23 cellular contexts compared by ENCODE assay signal in the genomic region with DNA sequence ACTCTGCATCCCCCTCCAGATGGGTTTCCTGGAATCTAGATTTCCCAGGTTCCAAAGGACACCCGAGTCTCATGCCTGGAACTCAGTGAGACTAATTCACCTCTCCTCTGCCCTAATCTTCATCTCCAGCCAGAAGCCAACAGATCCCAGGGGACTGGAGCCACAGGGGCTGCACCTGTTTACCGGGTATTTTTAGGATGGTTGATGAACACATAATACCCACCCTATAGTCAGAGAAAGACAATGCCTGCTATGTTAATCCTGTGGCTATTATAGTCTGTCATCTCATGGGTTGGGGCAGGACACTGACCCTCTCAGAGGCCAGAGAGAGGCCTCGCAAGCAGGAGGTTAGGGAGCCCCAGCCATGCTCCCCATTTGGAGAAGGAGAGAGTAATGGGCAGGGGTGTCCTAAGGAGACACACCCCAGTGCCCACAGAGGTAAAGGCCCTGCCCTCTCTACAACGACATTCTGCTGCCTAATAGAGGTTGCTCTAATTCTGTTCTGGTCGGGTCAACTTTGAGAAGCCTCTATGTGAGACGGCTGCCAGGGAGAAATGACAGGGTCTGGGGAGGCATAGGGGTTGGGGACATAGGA. TPM values are rescaled to one million over a fixed set of nuclear protein-coding genes. Genes with fewer than 3 reads are reported as not detected.
"Had no signal": no experiment of that assay in that cellular context is flagged by ENCODE, and none has a peak within 500 bp of the region (broad histone marks: within the 10 kb centered on the region; RNA-seq: fewer than 3 reads in every experiment).

No MANE protein-coding gene starts in this region.

- DNase-seq: activated B cell treated with CpG ODN at 0.5 μM for 24 hours; activated CD4-positive, alpha-beta T cell treated with anti-CD3 and anti-CD28 coated beads, Interleukin-2, amount 10 ng/mL, durations not matched to agents 24 days and 14 days; activated CD8-positive, alpha-beta memory T cell treated with anti-CD3 and anti-CD28 coated beads, Interleukin-2, amount 50 U/mL, for 4 hours; activated CD8-positive, alpha-beta T cell treated with anti-CD3 and anti-CD28 coated beads, Interleukin-2, amount 10 ng/mL, durations not matched to agents 7 days and 5 days; activated gamma-delta T cell treated with Interleukin-2 at 50 U/mL for 16 hours; activated naive CD8-positive, alpha-beta T cell treated with anti-CD3 and anti-CD28 coated beads for 36 hours; activated T-cell treated with anti-CD3 and anti-CD28 coated beads, Interleukin-2, amount 50 U/mL, for 48 hours; amygdala; brain microvascular endothelial cell; effector memory CD4-positive, alpha-beta T cell; foreskin melanocyte; heart left ventricle; left cardiac atrium; lower lobe of right lung; pancreas; stimulated activated CD4-positive, alpha-beta T cell treated with anti-CD3 and anti-CD28 coated beads, Interleukin-2, amount 100 ng/mL, for 48 hours; thyroid gland; uterus had no signal

- H3K27me3 ChIP-seq: brain microvascular endothelial cell, heart left ventricle, pancreas, thyroid gland, uterus had no signal

- H3K27ac ChIP-seq: brain microvascular endothelial cell, heart left ventricle, lower lobe of right lung, pancreas, thyroid gland, uterus had no signal

- H3K9me3 Mint-ChIP-seq: activated B cell treated with CpG ODN at 0.5 μM for 24 hours; activated CD4-positive, alpha-beta T cell treated with anti-CD3 and anti-CD28 coated beads, Interleukin-2, amount 10 ng/mL, durations not matched to agents 24 days and 14 days; activated naive CD8-positive, alpha-beta T cell treated with anti-CD3 and anti-CD28 coated beads for 36 hours; dendritic cell treated with granulocyte-macrophage colony-stimulating factor and Interleukin-4, amounts not matched to agents 40 ng/mL and 50 ng/mL, for 4 days; stimulated activated memory B cell treated with anti-CD40 and anti-IgM and Interleukin-4, amounts not matched to agents 10 μg/mL and 1 μg/mL and 100 μg/mL, for 72 hours had no signal

- H3K27me3 Mint-ChIP-seq: activated naive CD8-positive, alpha-beta T cell treated with anti-CD3 and anti-CD28 coated beads for 36 hours had no signal

- H3K4me1 Mint-ChIP-seq: activated B cell treated with CpG ODN at 0.5 μM for 24 hours; activated CD4-positive, alpha-beta T cell treated with anti-CD3 and anti-CD28 coated beads, Interleukin-2, amount 10 ng/mL, durations not matched to agents 24 days and 14 days; activated naive CD8-positive, alpha-beta T cell treated with anti-CD3 and anti-CD28 coated beads for 36 hours; stimulated activated memory B cell treated with anti-CD40 and anti-IgM and Interleukin-4, amounts not matched to agents 10 μg/mL and 1 μg/mL and 100 μg/mL, for 72 hours had no signal

- H3K36me3 Mint-ChIP-seq: activated naive CD8-positive, alpha-beta T cell treated with anti-CD3 and anti-CD28 coated beads for 36 hours; stimulated activated memory B cell treated with anti-CD40 and anti-IgM and Interleukin-4, amounts not matched to agents 10 μg/mL and 1 μg/mL and 100 μg/mL, for 72 hours had no signal

- H3K4me3 ChIP-seq: heart left ventricle, lower lobe of right lung, pancreas, thyroid gland, uterus had no signal

- ATAC-seq: activated CD8-positive, alpha-beta T cell treated with anti-CD3 and anti-CD28 coated beads, Interleukin-2, amount 10 ng/mL, durations not matched to agents 7 days and 5 days; heart left ventricle; lower lobe of right lung; pancreas; stimulated activated memory B cell treated with anti-CD40 and anti-IgM and Interleukin-4, amounts not matched to agents 10 μg/mL and 1 μg/mL and 100 μg/mL, for 72 hours had no signal

- H3K36me3 ChIP-seq: brain microvascular endothelial cell, heart left ventricle, lower lobe of right lung, pancreas, thyroid gland, uterus had no signal

- H3K4me3 Mint-ChIP-seq: activated B cell treated with CpG ODN at 0.5 μM for 24 hours; activated CD4-positive, alpha-beta T cell treated with anti-CD3 and anti-CD28 coated beads, Interleukin-2, amount 10 ng/mL, durations not matched to agents 24 days and 14 days; activated CD8-positive, alpha-beta T cell treated with anti-CD3 and anti-CD28 coated beads, Interleukin-2, amount 10 ng/mL, durations not matched to agents 7 days and 5 days; activated naive CD8-positive, alpha-beta T cell treated with anti-CD3 and anti-CD28 coated beads for 36 hours; dendritic cell treated with granulocyte-macrophage colony-stimulating factor and Interleukin-4, amounts not matched to agents 40 ng/mL and 50 ng/mL, for 4 days; stimulated activated memory B cell treated with anti-CD40 and anti-IgM and Interleukin-4, amounts not matched to agents 10 μg/mL and 1 μg/mL and 100 μg/mL, for 72 hours had no signal

- H3K4me1 ChIP-seq: lower lobe of right lung, pancreas, thyroid gland, uterus had no signal

- H3K27ac Mint-ChIP-seq: activated B cell treated with CpG ODN at 0.5 μM for 24 hours; activated CD4-positive, alpha-beta T cell treated with anti-CD3 and anti-CD28 coated beads, Interleukin-2, amount 10 ng/mL, durations not matched to agents 24 days and 14 days; activated CD8-positive, alpha-beta T cell treated with anti-CD3 and anti-CD28 coated beads, Interleukin-2, amount 10 ng/mL, durations not matched to agents 7 days and 5 days; activated naive CD8-positive, alpha-beta T cell treated with anti-CD3 and anti-CD28 coated beads for 36 hours; dendritic cell treated with granulocyte-macrophage colony-stimulating factor and Interleukin-4, amounts not matched to agents 40 ng/mL and 50 ng/mL, for 4 days; stimulated activated memory B cell treated with anti-CD40 and anti-IgM and Interleukin-4, amounts not matched to agents 10 μg/mL and 1 μg/mL and 100 μg/mL, for 72 hours had no signal

- H3K9me3 ChIP-seq: lower lobe of right lung, pancreas, thyroid gland, uterus had no signal

RNA-seq across cellular contexts. Expression of gene TNNI1, which starts 1.0 kb away (rescaled TPM):
- total RNA-seq: activated B cell treated with CpG ODN at 0.5 μM for 24 hours; activated CD4-positive, alpha-beta T cell treated with anti-CD3 and anti-CD28 coated beads, Interleukin-2, amount 10 ng/mL, durations not matched to agents 24 days and 14 days; activated CD8-positive, alpha-beta T cell treated with anti-CD3 and anti-CD28 coated beads, Interleukin-2, amount 10 ng/mL, durations not matched to agents 7 days and 5 days; activated naive CD8-positive, alpha-beta T cell treated with anti-CD3 and anti-CD28 coated beads for 36 hours; pancreas; renal cortical epithelial cell; T-helper 2 cell treated with Interferon-gamma antibody and Interleukin-4, amounts not matched to agents 100 ng/mL and 5 ng/mL, for 36 hours; thyroid gland had no signal

RNA-seq across cellular contexts. Expression of gene LAD1, which starts 23.4 kb away (rescaled TPM):
- total RNA-seq: activated B cell treated with CpG ODN at 0.5 μM for 24 hours; activated CD4-positive, alpha-beta T cell treated with anti-CD3 and anti-CD28 coated beads, Interleukin-2, amount 10 ng/mL, durations not matched to agents 24 days and 14 days; activated CD8-positive, alpha-beta T cell treated with anti-CD3 and anti-CD28 coated beads, Interleukin-2, amount 10 ng/mL, durations not matched to agents 7 days and 5 days; activated naive CD8-positive, alpha-beta T cell treated with anti-CD3 and anti-CD28 coated beads for 36 hours; cerebellum; T-helper 2 cell treated with Interferon-gamma antibody and Interleukin-4, amounts not matched to agents 100 ng/mL and 5 ng/mL, for 36 hours had no signal

RNA-seq across cellular contexts. Expression of gene TNNT2, which starts 45.1 kb away (rescaled TPM):
- total RNA-seq: activated B cell treated with CpG ODN at 0.5 μM for 24 hours; activated CD4-positive, alpha-beta T cell treated with anti-CD3 and anti-CD28 coated beads, Interleukin-2, amount 10 ng/mL, durations not matched to agents 24 days and 14 days; activated CD8-positive, alpha-beta T cell treated with anti-CD3 and anti-CD28 coated beads, Interleukin-2, amount 10 ng/mL, durations not matched to agents 7 days and 5 days; activated naive CD8-positive, alpha-beta T cell treated with anti-CD3 and anti-CD28 coated beads for 36 hours; cerebellum; T-helper 2 cell treated with Interferon-gamma antibody and Interleukin-4, amounts not matched to agents 100 ng/mL and 5 ng/mL, for 36 hours had no signal
